In the genomic region with DNA sequence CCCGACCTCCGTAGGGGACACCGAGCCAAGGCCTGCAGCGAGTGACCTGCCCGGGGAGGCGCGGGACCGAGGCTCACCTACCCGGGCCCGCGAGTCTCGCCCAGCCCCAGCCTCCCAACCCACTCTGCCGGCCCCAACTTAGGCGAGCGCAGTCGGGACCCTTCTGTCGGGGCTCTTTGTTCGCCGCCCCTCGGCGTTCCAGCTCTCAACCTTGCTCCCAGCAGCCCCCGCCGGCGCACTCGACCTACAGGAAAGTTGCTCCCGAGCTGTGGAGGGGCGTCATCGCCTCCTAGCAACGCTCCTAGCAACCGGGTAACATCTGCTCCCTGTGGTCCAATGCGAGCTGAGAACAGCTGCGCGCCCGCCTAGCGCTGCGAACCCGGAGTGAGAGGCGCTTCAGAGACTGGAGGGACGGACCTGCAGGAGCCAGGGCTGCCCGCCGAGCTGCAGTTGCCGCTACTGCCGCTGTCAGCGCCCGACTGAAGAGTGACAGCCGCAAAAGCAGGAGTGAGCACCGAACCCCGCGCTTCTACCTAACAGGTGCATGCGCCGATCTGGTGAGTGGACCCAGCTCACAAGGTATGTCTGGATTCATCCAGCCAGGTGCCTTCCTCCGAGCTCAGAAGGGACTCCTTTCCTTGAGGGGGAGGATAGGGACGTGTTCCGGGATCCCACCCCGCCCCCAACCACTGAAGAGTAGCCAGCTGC, we compare ENCODE assay signal across 8 cellular contexts.
DNase-seq lines count a peak whose midpoint lies in the region; ATAC-seq and TF ChIP-seq lines count a peak whose summit lies in the region.

No MANE protein-coding gene starts in this region.

- no peaks in the 10 kb centered on the region for H3K9me3 ChIP-seq in mucosa of stomach (ENCODE audit: control insufficient read depth, low read length)

- H3K9ac ChIP-seq in mucosa of stomach (ENCODE audit: low read length), result no peak overlapping the region

- H3K27me3 ChIP-seq in mucosa of stomach (ENCODE audit: control insufficient read depth, insufficient read depth, low read length), result peaks cover 34% of the 10 kb centered on the region

- H3K4me1 ChIP-seq in mucosa of stomach (ENCODE audit: control insufficient read depth, insufficient read depth, low read length), result peaks cover 11% of the 10 kb centered on the region

- no peaks in the 10 kb centered on the region for H3K36me3 ChIP-seq in mucosa of stomach (ENCODE audit: control insufficient read depth, insufficient read depth, low read length)

- ATAC-seq in GM18502 (IDR thresholded peaks at IDR 0.05; ENCODE audit: poor library complexity, unreplicated experiment) (peak; percentile 96), HG03025 (IDR thresholded peaks at IDR 0.05; ENCODE audit: low FRiP score, unreplicated experiment) (peak; percentile 96)

- peak overlapping the region; percentile 15 for H3K4me3 ChIP-seq in mucosa of stomach (ENCODE audit: low read length)

- peak; percentile 21 for DNase-seq in NCI-H226
- peak; percentile 23 for DNase-seq in activated T-cell treated with anti-CD3 and anti-CD28 coated beads for 4 hours
- DNase-seq in erythroblast (lab: John Stamatoyannopoulos, UW), result peak; percentile 2 to 12
- peak; percentile 9 to 11 for DNase-seq in stimulated activated CD8-positive, alpha-beta memory T cell treated with anti-CD3 and anti-CD28 coated beads, Interleukin-4, amount 100 ng/mL, for 4 hours (ENCODE audit: low read depth in 2 of 2, low spot score in 1 of 2)
- no peak for DNase-seq in COLO829 (ENCODE audit: low spot score)

- TF ChIP-seq POLR2A in erythroblast (IDR thresholded peaks at IDR 0.05; ENCODE audit: low read length), result no peak
